Comparison of ENCODE assay signal across 22 cellular contexts in genomic region chr11:24767411-24767810, GRCh38.
"Had no signal": no experiment of that assay in that cellular context is flagged by ENCODE, and none has a peak within 500 bp of the region (broad histone marks: within the 10 kb centered on the region; RNA-seq: fewer than 3 reads in every experiment).

No MANE protein-coding gene starts in this region.

- H3K4me3 ChIP-seq: colonic mucosa, coronary artery, dorsolateral prefrontal cortex, esophagus muscularis mucosa, esophagus squamous epithelium, gastrocnemius medialis, gastroesophageal sphincter, heart left ventricle, heart right ventricle had no signal

- H3K36me3 ChIP-seq: colonic mucosa, esophagus muscularis mucosa, esophagus squamous epithelium, gastrocnemius medialis, gastroesophageal sphincter, heart left ventricle, heart right ventricle had no signal

- DNase-seq: colonic mucosa; dermis blood vessel endothelial cell; dorsolateral prefrontal cortex; effector CD4-positive, alpha-beta T cell; effector CD8-positive, alpha-beta T cell; effector memory CD4-positive, alpha-beta T cell; effector memory CD8-positive, alpha-beta T cell; endodermal cell; erythroblast; esophagus squamous epithelium; foreskin fibroblast; foreskin keratinocyte; foreskin melanocyte; gastrocnemius medialis; glutamatergic neuron; head of caudate nucleus; heart left ventricle; heart right ventricle had no signal

- H3K4me1 ChIP-seq: colonic mucosa, esophagus muscularis mucosa, esophagus squamous epithelium, gastrocnemius medialis, gastroesophageal sphincter, heart left ventricle, heart right ventricle had no signal

- H3K27ac ChIP-seq: colonic mucosa, coronary artery, dorsolateral prefrontal cortex, epithelial cell of prostate, esophagus muscularis mucosa, esophagus squamous epithelium, foreskin keratinocyte, gastrocnemius medialis, gastroesophageal sphincter, heart left ventricle, heart right ventricle had no signal

- H3K9me3 ChIP-seq: colonic mucosa, esophagus muscularis mucosa, esophagus squamous epithelium, gastrocnemius medialis, gastroesophageal sphincter, heart right ventricle had no signal

- H3K27me3 ChIP-seq: colonic mucosa, dorsolateral prefrontal cortex, esophagus muscularis mucosa, esophagus squamous epithelium, foreskin keratinocyte, gastrocnemius medialis, gastroesophageal sphincter, heart left ventricle, heart right ventricle had no signal
